In genomic region chrX:11541510-11541909, GRCh38 we compare ENCODE assay signal across 32 cellular contexts.
"Had no signal": no experiment of that assay in that cellular context is flagged by ENCODE, and none has a peak within 500 bp of the region (broad histone marks: within the 10 kb centered on the region; RNA-seq: fewer than 3 reads in every experiment).

No MANE protein-coding gene starts in this region.

- H3K27ac Mint-ChIP-seq: activated naive CD4-positive, alpha-beta T cell treated with anti-CD3 and anti-CD28 coated beads, Interleukin-2, amount 50 U/mL, for 72 hours; activated T-cell treated with anti-CD3 and anti-CD28 coated beads, Interleukin-2, amount 50 U/mL, for 72 hours; natural killer cell treated with Interleukin-12 subunit alpha and Interleukin-12 subunit beta and Interleukin-15 and Interleukin-18, amount 100 ng/mL, for 72 hours; stimulated activated naive B cell treated with anti-CD40 and anti-IgM and Interleukin-4, amounts not matched to agents 10 μg/mL and 1 μg/mL and 100 μg/mL, for 72 hours; T-helper 2 cell treated with Interferon-gamma antibody and Interleukin-4, amounts not matched to agents 5 μg/mL and 100 μg/mL, for 36 hours had no signal

- H3K36me3 ChIP-seq: cardiac muscle cell, left ventricle myocardium inferior, right lobe of liver, stomach, thyroid gland, upper lobe of left lung, vagina had no signal

- H3K9me3 ChIP-seq: left ventricle myocardium inferior, right lobe of liver, stomach, thyroid gland, upper lobe of left lung, vagina had no signal

- H3K9me3 Mint-ChIP-seq: activated naive CD4-positive, alpha-beta T cell treated with anti-CD3 and anti-CD28 coated beads, Interleukin-2, amount 50 U/mL, for 72 hours; activated T-cell treated with anti-CD3 and anti-CD28 coated beads, Interleukin-2, amount 50 U/mL, for 72 hours; brain; natural killer cell treated with Interleukin-12 subunit alpha and Interleukin-12 subunit beta and Interleukin-15 and Interleukin-18, amount 100 ng/mL, for 72 hours; stimulated activated naive B cell treated with anti-CD40 and anti-IgM and Interleukin-4, amounts not matched to agents 10 μg/mL and 1 μg/mL and 100 μg/mL, for 72 hours; T-helper 2 cell treated with Interferon-gamma antibody and Interleukin-4, amounts not matched to agents 5 μg/mL and 100 μg/mL, for 36 hours had no signal

- H3K27ac ChIP-seq: cardiac muscle cell, coronary artery, dorsolateral prefrontal cortex, foreskin keratinocyte, left ventricle myocardium inferior, right lobe of liver, stomach, thyroid gland, vagina, VCaP had no signal

- H3K27me3 ChIP-seq: cardiac muscle cell, foreskin keratinocyte, thyroid gland, upper lobe of left lung, vagina had no signal

- ATAC-seq: activated naive CD4-positive, alpha-beta T cell treated with anti-CD3 and anti-CD28 coated beads, Interleukin-2, amount 50 U/mL, for 72 hours; activated T-cell treated with anti-CD3 and anti-CD28 coated beads, Interleukin-2, amount 50 U/mL, for 72 hours; foreskin keratinocyte; natural killer cell treated with Interleukin-12 subunit alpha and Interleukin-12 subunit beta and Interleukin-15 and Interleukin-18, amount 100 ng/mL, for 72 hours; right lobe of liver had no signal

- H3K36me3 Mint-ChIP-seq: activated naive CD4-positive, alpha-beta T cell treated with anti-CD3 and anti-CD28 coated beads, Interleukin-2, amount 50 U/mL, for 72 hours; brain; natural killer cell treated with Interleukin-12 subunit alpha and Interleukin-12 subunit beta and Interleukin-15 and Interleukin-18, amount 100 ng/mL, for 72 hours; stimulated activated naive B cell treated with anti-CD40 and anti-IgM and Interleukin-4, amounts not matched to agents 10 μg/mL and 1 μg/mL and 100 μg/mL, for 72 hours had no signal

- DNase-seq: activated CD4-positive, alpha-beta T cell treated with anti-CD3 and anti-CD28 coated beads for 4 hours; activated CD4-positive, alpha-beta T cell treated with anti-CD3 and anti-CD28 coated beads, Interleukin-2, amount 50 U/mL, for 4 hours; activated naive CD4-positive, alpha-beta T cell; activated T-cell treated with anti-CD3 and anti-CD28 coated beads for 4 hours; activated T-cell treated with anti-CD3 and anti-CD28 coated beads, Interleukin-2, amount 50 U/mL, for 72 hours; aorta; cerebellar nuclear complex; dorsolateral prefrontal cortex; effector memory CD4-positive, alpha-beta T cell; erythroblast; foreskin keratinocyte; mesendoderm; right lobe of liver; stimulated activated CD4-positive, alpha-beta T cell treated with anti-CD3 and anti-CD28 coated beads, Interleukin-1b, Interleukin-23, amount 100 ng/mL, for 48 hours; stimulated activated CD4-positive, alpha-beta T cell treated with anti-CD3 and anti-CD28 coated beads, Interleukin-4, amount 100 ng/mL, for 4 hours; stimulated activated CD8-positive, alpha-beta memory T cell treated with anti-CD3 and anti-CD28 coated beads, Interleukin-4, amount 100 ng/mL, for 48 hours; stimulated activated naive B cell treated with anti-CD40 and anti-IgM and Interleukin-4, amounts not matched to agents 10 μg/mL and 1 μg/mL and 100 μg/mL, for 72 hours; stomach; T-helper 1 cell; thyroid gland; upper lobe of left lung had no signal

- H3K4me3 ChIP-seq: cardiac muscle cell, coronary artery, dorsolateral prefrontal cortex, left ventricle myocardium inferior, lung, right lobe of liver, smooth muscle cell, stomach, thyroid gland, upper lobe of left lung, vagina had no signal

- H3K4me3 Mint-ChIP-seq: activated T-cell treated with anti-CD3 and anti-CD28 coated beads, Interleukin-2, amount 50 U/mL, for 72 hours; brain; natural killer cell treated with Interleukin-12 subunit alpha and Interleukin-12 subunit beta and Interleukin-15 and Interleukin-18, amount 100 ng/mL, for 72 hours; stimulated activated naive B cell treated with anti-CD40 and anti-IgM and Interleukin-4, amounts not matched to agents 10 μg/mL and 1 μg/mL and 100 μg/mL, for 72 hours; T-helper 2 cell treated with Interferon-gamma antibody and Interleukin-4, amounts not matched to agents 5 μg/mL and 100 μg/mL, for 36 hours had no signal

- H3K4me1 ChIP-seq: foreskin keratinocyte, left ventricle myocardium inferior, right lobe of liver, stomach, thyroid gland, upper lobe of left lung, vagina had no signal

- H3K4me2 ChIP-seq: smooth muscle cell had no signal
